In genomic region chr16:27776556-27776955, GRCh38 we compare ENCODE assay signal across 32 cellular contexts.
DNase-seq lines count a peak whose midpoint lies in the region; ATAC-seq, FAIRE-seq and TF ChIP-seq lines count a peak whose summit lies in the region.
"Had no signal": no experiment of that assay in that cellular context is flagged by ENCODE, and none has a peak within 500 bp of the region (broad histone marks: within the 10 kb centered on the region; RNA-seq: fewer than 3 reads in every experiment).

No MANE protein-coding gene starts in this region.

- no peak overlapping the region for H3K4me2 ChIP-seq in PC-3 (ENCODE audit: low read length)
- H3K4me2 ChIP-seq: A549, hepatocyte had no signal

- H4K20me1 ChIP-seq in PC-3 (ENCODE audit: low read length): no peaks in the 10 kb centered on the region

- H3K4me3 ChIP-seq in kidney (ENCODE audit: low read length in 2 of 2) (no peak overlapping the region), PC-3 (ENCODE audit: low read length) (no peak overlapping the region)
- H3K4me3 ChIP-seq: A549, gastrocnemius medialis, hepatocyte, psoas muscle, upper lobe of right lung had no signal

- ATAC-seq in PC-3 (no peak), GM21390 (IDR thresholded peaks at IDR 0.05; ENCODE audit: unreplicated experiment) (no peak)
- ATAC-seq: A549; gastrocnemius medialis; left lobe of liver; Panc1; psoas muscle; stimulated activated effector memory CD8-positive, alpha-beta T cell treated with anti-CD3 and anti-CD28 coated beads, Interleukin-12 subunit alpha, Interleukin-12 subunit beta, amount 100 ng/mL, for 72 hours; upper lobe of right lung had no signal

- BruUV-seq in PC-3 (replicated peaks; lab: Mats Ljungman, UMichigan): no TSS peak

- no peak overlapping the region for H3K9ac ChIP-seq in kidney (ENCODE audit: low read length in 2 of 2)
- no peak overlapping the region for H3K9ac ChIP-seq in PC-3 (ENCODE audit: low read length)

- H3K27me3 ChIP-seq in PC-3 (ENCODE audit: low read length): no peaks in the 10 kb centered on the region
- H3K27me3 ChIP-seq: brain microvascular endothelial cell, gastrocnemius medialis, hepatocyte, neutrophil, upper lobe of right lung had no signal

- H3K9me2 ChIP-seq in PC-3 (replicated peaks; ENCODE audit: low read length): no peaks in the 10 kb centered on the region

- H3K4me1 ChIP-seq in kidney (ENCODE audit: control insufficient read depth in 1 of 2, insufficient read depth in 1 of 2, low read depth in 1 of 2, low read length in 2 of 2) (no peaks in the 10 kb centered on the region), PC-3 (ENCODE audit: insufficient read depth, low read length) (no peaks in the 10 kb centered on the region)
- H3K4me1 ChIP-seq: A549, gastrocnemius medialis, psoas muscle, upper lobe of right lung had no signal

- no peak overlapping the region for H2AFZ ChIP-seq in PC-3 (ENCODE audit: low read length)
- H2AFZ ChIP-seq: hepatocyte had no signal

- CTCF ChIA-PET in PC-3 (lab: Charles Lee): no interaction called here

- H3K27ac ChIP-seq in kidney (ENCODE audit: low read depth in 2 of 2, low read length in 2 of 2): no peak overlapping the region
- H3K27ac ChIP-seq in PC-3 (ENCODE audit: low read length): no peak overlapping the region
- H3K27ac ChIP-seq: A549, brain microvascular endothelial cell, gastrocnemius medialis, hepatocyte, neutrophil, psoas muscle, upper lobe of right lung had no signal

- H3K9me3 ChIP-seq in kidney (ENCODE audit: control insufficient read depth in 1 of 2, low read length in 2 of 2) (no peaks in the 10 kb centered on the region), PC-3 (ENCODE audit: low read length) (no peaks in the 10 kb centered on the region)
- H3K9me3 ChIP-seq: A549, gastrocnemius medialis, neutrophil, psoas muscle, upper lobe of right lung had no signal

- POLR2A ChIA-PET in PC-3 (lab: Charles Lee; ENCODE audit: unreplicated experiment): no interaction called here

- intact Hi-C loops in kidney (cut with DNase I): no loop called here
- intact Hi-C loops in PC-3 (cut with micrococcal nuclease): no loop called here

- H3K79me2 ChIP-seq in PC-3 (ENCODE audit: low read length): no peaks in the 10 kb centered on the region
- H3K79me2 ChIP-seq: hepatocyte had no signal

- DNase-seq in Ammon's horn (ENCODE audit: low spot score) (peak; percentile 82), anterior cingulate cortex (lab: John Stamatoyannopoulos, UW) (peak in 51 of 58 donors; percentile 18 to 88 (median 64)), kidney (peak; percentile 35), pons (ENCODE audit: low spot score) (peak; percentile 48), PC-3 (no peak), NOMO-1 treated with DMSO at 0.1 percent for 48 hours (lab: John Stamatoyannopoulos, UW; ENCODE audit: unreplicated experiment) (no peak), DMS153 (lab: John Stamatoyannopoulos, UW) (no peak)
- DNase-seq: activated CD4-positive, alpha-beta memory T cell treated with anti-CD3 and anti-CD28 coated beads, Interleukin-2, amount 10 ng/mL, durations not matched to agents 7 days and 5 days; activated CD8-positive, alpha-beta memory T cell treated with anti-CD3 and anti-CD28 coated beads, Interleukin-2, amount 50 U/mL, for 48 hours; activated naive CD4-positive, alpha-beta T cell treated with anti-CD3 and anti-CD28 coated beads for 36 hours; brain microvascular endothelial cell; CD8-positive, alpha-beta memory T cell; DMS 273 treated with DMSO at 0.1 percent for 48 hours; EL; gastrocnemius medialis; H9; Karpas-422; mesenchymal stem cell; NCI-H2029 treated with DMSO at 0.1 percent for 48 hours; NCI-H526 treated with DMSO at 0.1 percent for 48 hours; NK-92 treated with Interleukin-12 subunit alpha and Interleukin-12 subunit beta, amount 100 ng/mL, for 24 hours; psoas muscle; SIG-M5; upper lobe of right lung had no signal

- TF ChIP-seq CTCF in kidney (IDR thresholded peaks at IDR 0.05; ENCODE audit: borderline replicate concordance, extremely low read depth, insufficient read depth) (no peak), PC-3 (conservative IDR thresholded peaks at IDR 0.05; ENCODE audit: low read depth, low read length) (no peak)

- H3K36me3 ChIP-seq in kidney (ENCODE audit: control insufficient read depth in 1 of 2, insufficient read depth in 2 of 2, low read length in 2 of 2) (peaks cover 0 to 8% of the 10 kb centered on the region in 2 donors), PC-3 (ENCODE audit: low read depth, low read length) (no peaks in the 10 kb centered on the region)
- H3K36me3 ChIP-seq: brain microvascular endothelial cell, gastrocnemius medialis had no signal

- FAIRE-seq in kidney (lab: Jason Lieb, UNC): no peak
- FAIRE-seq: A549, endothelial cell of umbilical vein had no signal

- no peaks in the 10 kb centered on the region for H3F3A ChIP-seq in PC-3 (ENCODE audit: low read length, unreplicated experiment)

Comparison
In these comparisons a context has a peak if more than half of its experiments do, and no peak if none do; other contexts are left out.
1. DNase-seq: peak in Ammon's horn (single experiment), anterior cingulate cortex (51 of 58), kidney (single experiment) and pons (single experiment); none in PC-3 (single experiment), NOMO-1 treated with DMSO at 0.1 percent for 48 hours (single experiment) and DMS153 (single experiment).